In the genomic region with DNA sequence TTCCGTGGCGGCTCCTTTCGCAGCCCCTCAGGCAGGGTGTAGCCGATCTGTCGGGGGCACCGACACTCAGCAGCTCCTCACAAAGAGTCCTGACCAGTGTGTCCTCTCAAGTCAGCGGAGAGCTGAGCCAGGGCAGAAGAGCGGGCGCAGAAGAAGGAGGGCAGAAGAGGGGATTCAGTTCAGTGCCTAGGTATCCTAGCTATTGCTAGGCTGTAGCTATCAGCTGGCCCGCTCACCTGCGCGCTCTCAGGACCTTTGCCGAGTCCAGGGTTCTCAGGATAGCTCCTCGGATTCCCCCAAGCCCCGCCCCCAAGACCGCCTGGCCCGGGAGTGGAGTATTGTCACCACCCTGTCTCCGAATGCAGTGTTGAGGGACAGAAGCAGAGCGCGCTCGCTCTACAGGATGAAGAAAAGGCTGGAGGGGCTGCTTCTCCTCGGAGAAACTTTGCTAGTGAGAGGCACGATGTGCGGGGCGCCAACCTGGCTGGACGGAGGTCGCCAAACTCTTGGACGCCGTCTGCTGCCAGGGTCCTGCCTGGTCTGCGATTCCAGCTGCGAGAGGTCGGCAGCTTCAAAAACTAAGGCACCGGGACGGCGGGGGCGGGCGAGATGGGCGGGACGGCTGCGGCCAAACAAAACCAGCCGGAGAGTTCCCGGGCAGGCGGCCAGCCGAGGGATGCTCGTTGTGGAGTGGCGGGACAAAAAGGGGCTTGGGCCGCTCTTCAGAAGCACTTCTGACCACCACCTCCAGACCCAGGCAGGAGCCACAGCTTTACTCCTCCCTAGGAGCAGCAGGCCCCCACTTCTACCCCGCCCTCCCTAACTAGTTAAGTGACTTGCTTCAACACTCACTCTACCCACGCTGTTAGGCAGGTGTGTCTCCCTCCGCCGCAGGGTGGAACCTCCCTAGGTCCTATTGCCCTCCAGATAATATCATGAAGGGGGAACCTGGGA, we compare ENCODE assay signal across 9 cellular contexts. TPM values are rescaled to one million over a fixed set of nuclear protein-coding genes. Genes with fewer than 3 reads are reported as not detected.
A peak's percentile ranks its signal among the peaks of the same experiment; 100 is the strongest.
DNase-seq lines count a peak whose midpoint lies in the region; ATAC-seq, FAIRE-seq and TF ChIP-seq lines count a peak whose summit lies in the region.
"Had no signal": no experiment of that assay in that cellular context is flagged by ENCODE, and none has a peak within 500 bp of the region (broad histone marks: within the 10 kb centered on the region; RNA-seq: fewer than 3 reads in every experiment).

A gene (minus strand): TSS at position 258 of the 954 bp plus-strand sequence. CDS start 613 bp downstream, outside the sequence.

- H3K27me3 ChIP-seq in MG63 (no peaks in the 10 kb centered on the region), endodermal cell (ENCODE audit: control insufficient read depth, insufficient read depth, low read length, poor library complexity, severe bottlenecking) (peaks cover 13% of the 10 kb centered on the region), thyroid gland (no peaks in the 10 kb centered on the region)

- H3K9me3 ChIP-seq in MG63 (no peaks in the 10 kb centered on the region), endodermal cell (ENCODE audit: control insufficient read depth, low read length) (no peaks in the 10 kb centered on the region), thyroid gland (no peaks in the 10 kb centered on the region)

- no peak within 1 kb of the TSS for H3K9ac ChIP-seq in endodermal cell (ENCODE audit: extremely low read depth, low read length, poor library complexity, severe bottlenecking)

- H3K27ac Mint-ChIP-seq in endodermal cell = peak within 1 kb of the TSS; percentile 90
- H3K27ac Mint-ChIP-seq in naive thymus-derived CD8-positive, alpha-beta T cell = peak within 1 kb of the TSS; percentile 75 to 95 (median 90)

- H3K36me3 ChIP-seq in MG63 = no peaks in the 10 kb centered on the region
- no peaks in the 10 kb centered on the region for H3K36me3 ChIP-seq in endodermal cell (ENCODE audit: control insufficient read depth, insufficient read depth, low read length)
- H3K36me3 ChIP-seq in thyroid gland = no peaks in the 10 kb centered on the region

- ATAC-seq in GM21526 (IDR thresholded peaks at IDR 0.05; ENCODE audit: low FRiP score, unreplicated experiment) = peak; percentile 70
- ATAC-seq in naive thymus-derived CD8-positive, alpha-beta T cell = peak; percentile 86 to 89

- H3K4me3 ChIP-seq in MG63 = peak within 1 kb of the TSS; percentile 10
- peak within 1 kb of the TSS; percentile 78 for H3K4me3 ChIP-seq in endodermal cell (ENCODE audit: low read length)
- H3K4me3 ChIP-seq in thyroid gland (replicated peaks in 1 of 3) = peak within 1 kb of the TSS in 2 of 3 donors; percentile 15 to 24

- H3K27ac ChIP-seq in endodermal cell (ENCODE audit: low read depth, low read length) (no peak within 1 kb of the TSS), thyroid gland (no peak within 1 kb of the TSS)

- H3K27me3 Mint-ChIP-seq in endodermal cell (ENCODE audit: insufficient read depth) = peaks cover 15% of the 10 kb centered on the region
- peaks cover 0 to 2% (median 0%) of the 10 kb centered on the region in 5 donors for H3K27me3 Mint-ChIP-seq in naive thymus-derived CD8-positive, alpha-beta T cell

- H3K4me1 Mint-ChIP-seq in endodermal cell = no peaks in the 10 kb centered on the region
- H3K4me1 Mint-ChIP-seq in naive thymus-derived CD8-positive, alpha-beta T cell = peaks cover 17 to 56% (median 45%) of the 10 kb centered on the region in 4 donors

- intact Hi-C loops in thyroid gland (cut with DNase I) = no loop called here

- 0% methylated on average over 11 to 51 of the region's 51 CpGs for WGBS in endodermal cell (ENCODE audit: insufficient coverage in 1 of 2, insufficient read length in 1 of 2), 2 experiments
- WGBS in thyroid gland, 2 donors = 0% methylated on average over 6 of the region's 51 CpGs; no CpG with 5 or more reads in 1 of the 2 donors

- peak within 1 kb of the TSS; percentile 75 for H3K4me3 Mint-ChIP-seq in endodermal cell
- H3K4me3 Mint-ChIP-seq in naive thymus-derived CD8-positive, alpha-beta T cell = peak within 1 kb of the TSS; percentile 89 to 97 (median 94)

- H3K9me3 Mint-ChIP-seq in endodermal cell = peaks cover 58% of the 10 kb centered on the region
- peaks cover 0 to 6% (median 0%) of the 10 kb centered on the region in 9 donors for H3K9me3 Mint-ChIP-seq in naive thymus-derived CD8-positive, alpha-beta T cell

- TF ChIP-seq CTCF in endodermal cell (conservative IDR thresholded peaks at IDR 0.05) (no peak), thyroid gland (IDR thresholded peaks at IDR 0.05) (no peak), D721Med (IDR thresholded peaks at IDR 0.05; ENCODE audit: insufficient read depth, missing control alignments) (no peak)

- TF ChIP-seq POLR2A in thyroid gland (IDR thresholded peaks at IDR 0.05) = peak in 1 of 2 donors; percentile 29

- DNase-seq in Caki2 (ENCODE audit: low read depth) (peak; percentile 1), MG63 (peak; percentile 45), endodermal cell (peak; percentile 91), thyroid gland (peak; percentile 66 to 74), D721Med (ENCODE audit: insufficient read length, low spot score) (no peak)
- peak; percentile 1 to 19 for DNase-seq in activated CD4-positive, alpha-beta T cell treated with anti-CD3 and anti-CD28 coated beads, Interleukin-2, amount 50 U/mL, for 24 hours (ENCODE audit: low read depth in 1 of 2, low spot score in 1 of 2)
- DNase-seq in naive thymus-derived CD8-positive, alpha-beta T cell = peak; percentile 4 to 68 (median 36)

- H3K4me1 ChIP-seq in endodermal cell (ENCODE audit: control insufficient read depth, insufficient read depth, low read length) (no peaks in the 10 kb centered on the region), thyroid gland (no peaks in the 10 kb centered on the region)

- H3K36me3 Mint-ChIP-seq in endodermal cell (ENCODE audit: low read depth) = peaks cover 2% of the 10 kb centered on the region
- H3K36me3 Mint-ChIP-seq in naive thymus-derived CD8-positive, alpha-beta T cell = peaks cover 0 to 6% (median 0%) of the 10 kb centered on the region in 3 donors

- in situ Hi-C loops in Caki2 (cut with HindIII; ENCODE audit: low pct_unique_long_range_greater_than_20kb, low sequenced_read_pairs) = no loop called here

- POLR2A ChIA-PET in naive thymus-derived CD8-positive, alpha-beta T cell (lab: Charles Lee) = no interaction called here

- no peak for FAIRE-seq in D721Med (lab: Jason Lieb, UNC)

RNA-seq across cellular contexts. Expression of the gene that starts here (rescaled TPM):
- 0.06 and 0.30 TPM in 2 replicates for total RNA-seq in Caki2 (2014; rRNA removed; shearing (Covaris generic); ENCODE audit: low replicate concordance)
- total RNA-seq in MG63 (2014; rRNA removed; shearing (Covaris generic); ENCODE audit: low replicate concordance) = not detected in 2 replicates
- total RNA-seq in endodermal cell (under 1 TPM; 0.84 to 0.99 TPM), thyroid gland (1 to 10 TPM in 2 of 4 donors, under 1 TPM in 2; 0.33 to 3.3 (median 1.1) TPM)
- 0.71 TPM for polyA plus RNA-seq in endodermal cell (2013, experiment 1 of 2)
- polyA plus RNA-seq in endodermal cell (2013, experiment 2 of 2) = 0.87 TPM
- total RNA-seq in naive thymus-derived CD8-positive, alpha-beta T cell = 1 to 10 TPM; 1.8 to 2.3 TPM
- polyA plus RNA-seq in naive thymus-derived CD8-positive, alpha-beta T cell = 1 to 10 TPM in 2 of 3 donors, under 1 TPM in 1; 0.48 to 1.5 (median 1.2) TPM
- total RNA-seq: temporal lobe had no signal

Comparison
In these comparisons a context has a peak if more than half of its experiments do, and no peak if none do; other contexts are left out.
1. Peak in DNase-seq in Caki2; RNA of the gene not detected or under 1 TPM.
2. Peak in DNase-seq and H3K4me3 ChIP-seq in MG63; RNA of the gene not detected or under 1 TPM.
3. Peak in DNase-seq and H3K4me3 ChIP-seq in endodermal cell; RNA of the gene not detected or under 1 TPM.
4. H3K4me3 ChIP-seq: peak in every context shown above with its lines; median percentile 78 in endodermal cell; 20 in thyroid gland; 10 in MG63.